16 cellular contexts compared by ENCODE assay signal in genomic region chr3:155325263-155325835, GRCh38. TPM values are rescaled to one million over a fixed set of nuclear protein-coding genes. Genes with fewer than 3 reads are reported as not detected.
DNase-seq lines count a peak whose midpoint lies in the region; ATAC-seq, FAIRE-seq and TF ChIP-seq lines count a peak whose summit lies in the region.
"Had no signal": no experiment of that assay in that cellular context is flagged by ENCODE, and none has a peak within 500 bp of the region (broad histone marks: within the 10 kb centered on the region; RNA-seq: fewer than 3 reads in every experiment).

No MANE protein-coding gene starts in this region.

- no peak overlapping the region for H2BK15ac ChIP-seq in H9 (ENCODE audit: low read depth, low read length)

- H3K9me1 ChIP-seq in keratinocyte (ENCODE audit: control insufficient read depth, extremely low read depth, insufficient read depth, low read length) = no peaks in the 10 kb centered on the region

- no peaks in the 10 kb centered on the region for H3K23me2 ChIP-seq in H9 (ENCODE audit: insufficient read length, low read depth, low read length, poor library complexity, severe bottlenecking)

- ATAC-seq in activated naive CD8-positive, alpha-beta T cell treated with anti-CD3 and anti-CD28 coated beads, Interleukin-2, amount 50 U/mL, for 24 hours = no peak
- ATAC-seq: psoas muscle had no signal

- no peak overlapping the region for H3K18ac ChIP-seq in H9 (ENCODE audit: insufficient read length, low read depth, low read length)

- H3K9me3 Mint-ChIP-seq in H9 = no peaks in the 10 kb centered on the region
- H3K9me3 Mint-ChIP-seq in activated naive CD8-positive, alpha-beta T cell treated with anti-CD3 and anti-CD28 coated beads, Interleukin-2, amount 50 U/mL, for 24 hours = no peaks in the 10 kb centered on the region
- H3K9me3 Mint-ChIP-seq: activated naive CD4-positive, alpha-beta T cell treated with anti-CD3 and anti-CD28 coated beads for 36 hours had no signal

- H3K9ac ChIP-seq in H9 (ENCODE audit: extremely low read depth, insufficient read length, low read length) = no peak overlapping the region
- no peak overlapping the region for H3K9ac ChIP-seq in keratinocyte (ENCODE audit: control insufficient read depth, extremely low read depth, insufficient read depth, low read length)

- no CpG with 5 or more reads among the region's 10 CpGs for WGBS in H9 (ENCODE audit: extremely low coverage, insufficient read length, low lambda C conversion rate)

- no peak overlapping the region for H3K14ac ChIP-seq in H9 (ENCODE audit: insufficient read depth, low read length)

- TF ChIP-seq CTCF in AG09309 (IDR thresholded peaks at IDR 0.05; ENCODE audit: control insufficient read depth, insufficient read depth, low read depth, low read length, missing control alignments) = peak; percentile 26
- peak; percentile 52 for TF ChIP-seq CTCF in H9 (conservative IDR thresholded peaks at IDR 0.05)
- TF ChIP-seq CTCF in keratinocyte (optimal IDR thresholded peaks at IDR 0.05 in 1 of 3, IDR thresholded peaks at IDR 0.05 in 1 of 3, conservative IDR thresholded peaks at IDR 0.05 in 1 of 3; ENCODE audit: extremely low read depth in 1 of 3, insufficient read depth in 2 of 3, low read length in 3 of 3) = peak in 1 of 3 experiments; percentile 11

- H3K36me3 ChIP-seq in keratinocyte (ENCODE audit: control insufficient read depth in 2 of 2, extremely low read depth in 1 of 2, insufficient read depth in 2 of 2, low read length in 2 of 2) = no peaks in the 10 kb centered on the region
- H3K36me3 ChIP-seq: SJCRH30, tibial nerve had no signal

- no peak overlapping the region for H3K23ac ChIP-seq in H9 (ENCODE audit: insufficient read length, low read depth, low read length)

- no peaks in the 10 kb centered on the region for H4K20me1 ChIP-seq in H9 (ENCODE audit: control insufficient read depth, insufficient read depth, insufficient read length)
- H4K20me1 ChIP-seq in keratinocyte (ENCODE audit: control insufficient read depth, extremely low read depth, insufficient read depth, low read length) = no peaks in the 10 kb centered on the region

- H2AK5ac ChIP-seq in H9 (ENCODE audit: insufficient read length, low read length) = no peak overlapping the region

- H2BK120ac ChIP-seq in H9 (ENCODE audit: low read depth, low read length, poor library complexity, severe bottlenecking) = no peak overlapping the region

- H3K27me3 Mint-ChIP-seq in H9 (ENCODE audit: low read depth) = no peaks in the 10 kb centered on the region
- peaks cover 1% of the 10 kb centered on the region for H3K27me3 Mint-ChIP-seq in activated naive CD8-positive, alpha-beta T cell treated with anti-CD3 and anti-CD28 coated beads, Interleukin-2, amount 50 U/mL, for 24 hours

- FAIRE-seq in keratinocyte (lab: Jason Lieb, UNC) = no peak
- FAIRE-seq: frontal cortex had no signal

- H4K8ac ChIP-seq in H9 (replicated peaks; ENCODE audit: insufficient read length, low read depth, low read length) = no peak overlapping the region

- peak overlapping the region in 2 of 3 experiments; percentile 69 to 88; a peak in 3 of 7 replicates for H3K27ac Mint-ChIP-seq in H9
- H3K27ac Mint-ChIP-seq in activated naive CD8-positive, alpha-beta T cell treated with anti-CD3 and anti-CD28 coated beads, Interleukin-2, amount 50 U/mL, for 24 hours = no peak overlapping the region
- H3K27ac Mint-ChIP-seq: activated naive CD4-positive, alpha-beta T cell treated with anti-CD3 and anti-CD28 coated beads for 36 hours had no signal

- H3K79me2 ChIP-seq in H9 (ENCODE audit: insufficient read depth, low read length) = no peaks in the 10 kb centered on the region
- H3K79me2 ChIP-seq in keratinocyte (ENCODE audit: control insufficient read depth, insufficient read depth, low read length) = no peaks in the 10 kb centered on the region

- H3K9me3 ChIP-seq in H9 (ENCODE audit: control insufficient read depth, low read depth, low read length) = no peaks in the 10 kb centered on the region
- H3K9me3 ChIP-seq in keratinocyte (ENCODE audit: control insufficient read depth, low read depth, low read length) = no peaks in the 10 kb centered on the region
- H3K9me3 ChIP-seq: psoas muscle, SJCRH30, tibial nerve had no signal

- H3K4me2 ChIP-seq in H9 (ENCODE audit: insufficient read depth, insufficient read length, low read length) (no peak overlapping the region), keratinocyte (ENCODE audit: control insufficient read depth, extremely low read depth, insufficient read depth, low read depth, low read length) (no peak overlapping the region)

- H2BK20ac ChIP-seq in H9 (ENCODE audit: low read depth, low read length, poor library complexity, severe bottlenecking) = no peak overlapping the region

- no peak overlapping the region for H4K91ac ChIP-seq in H9 (ENCODE audit: insufficient read length, low read depth, low read length)

- H3K27ac ChIP-seq in H9 (ENCODE audit: insufficient read length, low read depth, low read length) (no peak overlapping the region), keratinocyte (ENCODE audit: control insufficient read depth, insufficient read depth, low read length) (no peak overlapping the region)
- H3K27ac ChIP-seq: psoas muscle, SJCRH30, tibial nerve had no signal

- H3K4ac ChIP-seq in H9 (ENCODE audit: low read depth, low read length) = no peak overlapping the region

- no peak overlapping the region for H4K5ac ChIP-seq in H9 (ENCODE audit: insufficient read length, low read depth, low read length)

- no peak overlapping the region for H3T11ph ChIP-seq in H9 (ENCODE audit: low read length)

- H3K36me3 Mint-ChIP-seq in H9 (ENCODE audit: insufficient read depth in 1 of 3, low read depth in 3 of 3) = no peaks in the 10 kb centered on the region
- no peaks in the 10 kb centered on the region for H3K36me3 Mint-ChIP-seq in activated naive CD8-positive, alpha-beta T cell treated with anti-CD3 and anti-CD28 coated beads, Interleukin-2, amount 50 U/mL, for 24 hours (ENCODE audit: low read depth)

- H3K4me1 Mint-ChIP-seq in H9 = peaks cover 6 to 7% of the 10 kb centered on the region in 2 experiments; a peak in 3 of 4 replicates
- H3K4me1 Mint-ChIP-seq in activated naive CD8-positive, alpha-beta T cell treated with anti-CD3 and anti-CD28 coated beads, Interleukin-2, amount 50 U/mL, for 24 hours = no peaks in the 10 kb centered on the region

- H3K27me3 ChIP-seq in H9 (ENCODE audit: insufficient read depth, low read length) (no peaks in the 10 kb centered on the region), keratinocyte (ENCODE audit: control insufficient read depth, extremely low read depth, insufficient read depth, low read length) (no peaks in the 10 kb centered on the region)
- H3K27me3 ChIP-seq: SJCRH30, tibial nerve had no signal

- H3K56ac ChIP-seq in H9 (ENCODE audit: insufficient read length, low read depth, low read length) = no peak overlapping the region

- dilution Hi-C loops in keratinocyte (cut with MboI; ENCODE audit: extremely low pct_ligation_motif_present, low sequenced_read_pairs) = loop anchor here (25.0 kb wide), 1 partner anchor 538 kb away; no protein-coding TSS in a partner anchor

- no peak for DNase-seq in AG09309 (ENCODE audit: low read depth)
- DNase-seq in H9 = peak; percentile 53
- DNase-seq in RPMI7951 (ENCODE audit: low read depth) = peak; percentile 66
- no peak for DNase-seq in keratinocyte (ENCODE audit: low read depth, low spot score)
- DNase-seq in activated naive CD8-positive, alpha-beta T cell treated with anti-CD3 and anti-CD28 coated beads, Interleukin-2, amount 50 U/mL, for 24 hours = no peak
- no peak for DNase-seq in kidney glomerular epithelial cell (lab: John Stamatoyannopoulos, UW)
- no peak for DNase-seq in superior temporal gyrus (ENCODE audit: extremely low spot score)
- no peak for DNase-seq in GOT3 (lab: John Stamatoyannopoulos, UW)
- DNase-seq: activated CD4-positive, CD25-positive, alpha-beta regulatory T cell treated with anti-CD3 and anti-CD28 coated beads, Interleukin-2, amount 50 U/mL, for 72 hours; activated naive CD4-positive, alpha-beta T cell treated with anti-CD3 and anti-CD28 coated beads for 36 hours; NCI-H187; psoas muscle had no signal

- no peak overlapping the region for H2AFZ ChIP-seq in H9 (ENCODE audit: low read length)
- peak overlapping the region; percentile 51 for H2AFZ ChIP-seq in keratinocyte (ENCODE audit: control insufficient read depth, low read length)

- H3K79me1 ChIP-seq in H9 (ENCODE audit: insufficient read depth, low read depth, low read length, poor library complexity, severe bottlenecking) = no peaks in the 10 kb centered on the region

- H3K4me3 Mint-ChIP-seq in H9 = no peak overlapping the region
- H3K4me3 Mint-ChIP-seq in activated naive CD8-positive, alpha-beta T cell treated with anti-CD3 and anti-CD28 coated beads, Interleukin-2, amount 50 U/mL, for 24 hours = no peak overlapping the region
- H3K4me3 Mint-ChIP-seq: activated naive CD4-positive, alpha-beta T cell treated with anti-CD3 and anti-CD28 coated beads for 36 hours had no signal

- H3K4me3 ChIP-seq in AG09309 (ENCODE audit: control insufficient read depth, low read depth, low read length) (no peak overlapping the region), keratinocyte (ENCODE audit: control insufficient read depth in 2 of 3, extremely low read depth in 1 of 3, insufficient read depth in 2 of 3, low read depth in 1 of 3, low read length in 3 of 3) (no peak overlapping the region)
- H3K4me3 ChIP-seq: lung, psoas muscle, SJCRH30, tibial nerve had no signal

- no peak overlapping the region for H2BK12ac ChIP-seq in H9 (ENCODE audit: insufficient read length, low read depth, low read length)

- no peak overlapping the region for H2BK5ac ChIP-seq in H9 (ENCODE audit: insufficient read length, low read length)

- H3K4me1 ChIP-seq in H9 (ENCODE audit: insufficient read depth, low read length) = no peaks in the 10 kb centered on the region
- H3K4me1 ChIP-seq in keratinocyte (ENCODE audit: control insufficient read depth, extremely low read depth, insufficient read depth, low read length) = no peaks in the 10 kb centered on the region
- H3K4me1 ChIP-seq: tibial nerve had no signal

RNA-seq across cellular contexts. Expression of gene STRIT1, which starts 31.9 kb away (rescaled TPM):
- 0.26 TPM in 1 of 2 replicates, not detected in the other for total RNA-seq in H9 (2021)
- not detected in 2 replicates for total RNA-seq in RPMI7951 (2014; rRNA removed; shearing (Covaris generic))
- not detected in 3 replicates for polyA plus RNA-seq in keratinocyte
- polyA plus RNA-seq in keratinocyte (2011; ENCODE audit: low read depth) = not detected
- not detected in 2 replicates for polyA plus RNA-seq in keratinocyte (2011; cell fraction: cytosol; rRNA removed)
- polyA plus RNA-seq in keratinocyte (2011; cell fraction: nucleus; rRNA removed) = not detected in 2 replicates
- not detected in 2 replicates for polyA plus RNA-seq in keratinocyte (2012; ENCODE audit: low replicate concordance)
- polyA minus RNA-seq in keratinocyte = not detected in 3 replicates
- not detected for polyA minus RNA-seq in keratinocyte (2011; cell fraction: cytosol; rRNA and poly(A)+ RNA removed)
- not detected in 2 replicates for polyA minus RNA-seq in keratinocyte (2011; cell fraction: nucleus; rRNA and poly(A)+ RNA removed)
- total RNA-seq: activated naive CD4-positive, alpha-beta T cell treated with anti-CD3 and anti-CD28 coated beads for 36 hours; lung; SJCRH30; tibial nerve had no signal
- polyA plus RNA-seq: lung had no signal

Comparison
In these comparisons a context has a peak if more than half of its experiments do, and no peak if none do; other contexts are left out.
1. DNase-seq: peak in H9 (single experiment) and RPMI7951 (single experiment); none in AG09309 (single experiment), keratinocyte (single experiment), activated naive CD8-positive, alpha-beta T cell treated with anti-CD3 and anti-CD28 coated beads, Interleukin-2, amount 50 U/mL, for 24 hours (single experiment), kidney glomerular epithelial cell (single experiment), superior temporal gyrus (single experiment) and GOT3 (single experiment).